Comparison of ENCODE assay signal across 8 cellular contexts in genomic region chr16:30446203-30446595, GRCh38. TPM values are rescaled to one million over a fixed set of nuclear protein-coding genes. Genes with fewer than 3 reads are reported as not detected.
DNase-seq lines count a peak whose midpoint lies in the region; ATAC-seq and TF ChIP-seq lines count a peak whose summit lies in the region.

No MANE protein-coding gene starts in this region.

- H2AFZ ChIP-seq in OCI-LY7 (ENCODE audit: low read length) = peak overlapping the region; percentile 85

- no peak for TF ChIP-seq CTCF in CD8-positive, alpha-beta T cell (IDR thresholded peaks at IDR 0.05)
- TF ChIP-seq CTCF in OCI-LY7 (conservative IDR thresholded peaks at IDR 0.05; ENCODE audit: low read length) = no peak
- no peak for TF ChIP-seq CTCF in endothelial cell (IDR thresholded peaks at IDR 0.05; ENCODE audit: unreplicated experiment)
- no peak for TF ChIP-seq CTCF in osteocyte (IDR thresholded peaks at IDR 0.05)

- peaks cover 22% of the 10 kb centered on the region for H4K20me1 ChIP-seq in OCI-LY7 (ENCODE audit: insufficient read depth, low read length)

- peak overlapping the region; percentile 95 for H3K27ac Mint-ChIP-seq in CD8-positive, alpha-beta T cell
- peak overlapping the region; percentile 81 for H3K27ac Mint-ChIP-seq in endothelial cell (ENCODE audit: unreplicated experiment)
- peak overlapping the region; percentile 87 for H3K27ac Mint-ChIP-seq in osteocyte (ENCODE audit: unreplicated experiment)

- no peak for ATAC-seq in CD8-positive, alpha-beta T cell
- ATAC-seq in HG03045 (IDR thresholded peaks at IDR 0.05; ENCODE audit: unreplicated experiment) (no peak), HG03439 (IDR thresholded peaks at IDR 0.05; ENCODE audit: unreplicated experiment) (no peak)

- POLR2A ChIA-PET in CD8-positive, alpha-beta T cell (lab: Charles Lee) = interaction anchor here (1.0 to 4.1 kb wide), 7 partner anchors 12 to 126 kb away, joined by 3 to 21 read pairs (median 6); partner anchors contain the start of genes DCTPP1, ITGAL and ZNF688
- POLR2A ChIA-PET in OCI-LY7 (lab: Charles Lee) = interaction anchor here (0.6 to 1.6 kb wide), 2 partner anchors 11 to 50 kb away, joined by 3 to 8 read pairs; no protein-coding TSS in a partner anchor

- H3K4me2 ChIP-seq in OCI-LY7 (ENCODE audit: low read length) = peak overlapping the region; percentile 84

- H3K27me3 ChIP-seq in CD8-positive, alpha-beta T cell (ENCODE audit: insufficient read depth, low read length) = no peaks in the 10 kb centered on the region

- peaks cover 18% of the 10 kb centered on the region for H3K36me3 Mint-ChIP-seq in CD8-positive, alpha-beta T cell
- H3K36me3 Mint-ChIP-seq in endothelial cell (ENCODE audit: low read depth, unreplicated experiment) = peaks cover 10% of the 10 kb centered on the region
- peaks cover 19% of the 10 kb centered on the region for H3K36me3 Mint-ChIP-seq in osteocyte (ENCODE audit: unreplicated experiment)

- peaks cover 38% of the 10 kb centered on the region for H3K4me1 ChIP-seq in CD8-positive, alpha-beta T cell (ENCODE audit: insufficient read depth, low read length)
- H3K4me1 ChIP-seq in OCI-LY7 (ENCODE audit: insufficient read depth, low read length, poor library complexity, severe bottlenecking) = peaks cover 42% of the 10 kb centered on the region

- BruUV-seq in OCI-LY7 (replicated peaks; lab: Mats Ljungman, UMichigan) = no TSS peak

- intact Hi-C loops in CD8-positive, alpha-beta T cell (cut with DNase I, micrococcal nuclease) = loop anchor here (5.0 kb wide), 2 partner anchors 61 to 211 kb away; partner anchors contain the start of gene FBRS (in 1 of the 2)
- intact Hi-C loops in OCI-LY7 (cut with micrococcal nuclease; ENCODE audit: unreplicated experiment) = no loop called here

- no peaks in the 10 kb centered on the region for H3K36me3 ChIP-seq in CD8-positive, alpha-beta T cell (ENCODE audit: insufficient read depth, low read length)
- H3K36me3 ChIP-seq in OCI-LY7 (ENCODE audit: insufficient read depth, low read length) = peaks cover 33% of the 10 kb centered on the region

- DNase-seq in CD8-positive, alpha-beta T cell = no peak
- no peak for DNase-seq in OCI-LY7 (ENCODE audit: low spot score)
- no peak for DNase-seq in endothelial cell (ENCODE audit: low spot score)
- DNase-seq in osteocyte (ENCODE audit: extremely low spot score, unreplicated experiment) = no peak
- DNase-seq in KG1 (lab: John Stamatoyannopoulos, UW) = no peak
- DNase-seq in NCI-H524 (lab: John Stamatoyannopoulos, UW) = no peak

- peaks cover 46% of the 10 kb centered on the region for H3K4me1 Mint-ChIP-seq in CD8-positive, alpha-beta T cell (ENCODE audit: low read depth)
- H3K4me1 Mint-ChIP-seq in endothelial cell (ENCODE audit: unreplicated experiment) = peaks cover 18% of the 10 kb centered on the region
- H3K4me1 Mint-ChIP-seq in osteocyte (ENCODE audit: unreplicated experiment) = peaks cover 20% of the 10 kb centered on the region

- no peaks in the 10 kb centered on the region for H3K9me3 Mint-ChIP-seq in CD8-positive, alpha-beta T cell
- H3K9me3 Mint-ChIP-seq in endothelial cell (ENCODE audit: unreplicated experiment) (no peaks in the 10 kb centered on the region), osteocyte (ENCODE audit: unreplicated experiment) (peaks cover 4% of the 10 kb centered on the region)

- H3K9me3 ChIP-seq in CD8-positive, alpha-beta T cell (ENCODE audit: low read length) = no peaks in the 10 kb centered on the region
- H3K9me3 ChIP-seq in OCI-LY7 (ENCODE audit: low read length) = no peaks in the 10 kb centered on the region

- H3K4me3 ChIP-seq in CD8-positive, alpha-beta T cell (ENCODE audit: low read depth, low read length) = peak overlapping the region; percentile 69
- peak overlapping the region; percentile 86 for H3K4me3 ChIP-seq in OCI-LY7 (ENCODE audit: low read depth, low read length, poor library complexity, severe bottlenecking)

- H3K27me3 Mint-ChIP-seq in CD8-positive, alpha-beta T cell (ENCODE audit: low read depth) = no peaks in the 10 kb centered on the region
- peaks cover 8% of the 10 kb centered on the region for H3K27me3 Mint-ChIP-seq in endothelial cell (ENCODE audit: unreplicated experiment)
- H3K27me3 Mint-ChIP-seq in osteocyte (ENCODE audit: unreplicated experiment) = no peaks in the 10 kb centered on the region

- CTCF ChIA-PET in CD8-positive, alpha-beta T cell (lab: Charles Lee) = interaction anchor here (0.6 to 5.3 kb wide), 4 partner anchors 16 to 43 kb away, joined by 3 to 46 read pairs (median 9); partner anchors contain the start of genes DCTPP1 and ITGAL
- CTCF ChIA-PET in OCI-LY7 (lab: Charles Lee; ENCODE audit: unreplicated experiment) = no interaction called here

- peak overlapping the region; percentile 76 for H3K27ac ChIP-seq in CD8-positive, alpha-beta T cell (ENCODE audit: low read depth, low read length)
- H3K27ac ChIP-seq in OCI-LY7 (ENCODE audit: low read depth, low read length, poor library complexity, severe bottlenecking) = peak overlapping the region; percentile 84

- peak overlapping the region; percentile 92 for H3K4me3 Mint-ChIP-seq in CD8-positive, alpha-beta T cell
- H3K4me3 Mint-ChIP-seq in endothelial cell (ENCODE audit: unreplicated experiment) = peak overlapping the region; percentile 92
- peak overlapping the region; percentile 85 for H3K4me3 Mint-ChIP-seq in osteocyte (ENCODE audit: unreplicated experiment)

- H3K79me2 ChIP-seq in OCI-LY7 (ENCODE audit: insufficient read depth, low read depth, low read length) = peaks cover 30% of the 10 kb centered on the region

- no peaks in the 10 kb centered on the region for H3K9me2 ChIP-seq in OCI-LY7 (ENCODE audit: insufficient read depth, low read length)

RNA-seq across cellular contexts. Expression of gene SEPHS2, which starts 0.5 kb away (rescaled TPM):
- 10 to 100 TPM; 22.6 to 24.1 TPM for total RNA-seq in CD8-positive, alpha-beta T cell
- 14.4 and 15.3 TPM in 2 replicates for total RNA-seq in OCI-LY7 (2014; rRNA removed; shearing (Covaris generic))
- total RNA-seq in OCI-LY7 (2022) (59.6 and 64.2 TPM in 2 replicates), endothelial cell (ENCODE audit: unreplicated experiment) (43.1 TPM), osteocyte (41.2 and 42.5 TPM in 2 replicates)

RNA-seq across cellular contexts. Expression of gene DCTPP1, which starts 16.4 kb away (rescaled TPM):
- 1 to 10 TPM; 4.0 to 5.5 TPM for total RNA-seq in CD8-positive, alpha-beta T cell
- total RNA-seq in OCI-LY7 (2014; rRNA removed; shearing (Covaris generic)) = 90.2 and 92.5 TPM in 2 replicates
- total RNA-seq in OCI-LY7 (2022) (80.0 and 93.8 TPM in 2 replicates), endothelial cell (ENCODE audit: unreplicated experiment) (61.1 TPM), osteocyte (26.8 and 30.3 TPM in 2 replicates)

RNA-seq across cellular contexts. Expression of gene ITGAL, which starts 26.3 kb away (rescaled TPM):
- total RNA-seq in CD8-positive, alpha-beta T cell = 100 to 1,000 TPM; 187 to 218 TPM
- 30.7 and 40.2 TPM in 2 replicates for total RNA-seq in OCI-LY7 (2014; rRNA removed; shearing (Covaris generic))
- 125 and 140 TPM in 2 replicates for total RNA-seq in OCI-LY7 (2022)
- not detected for total RNA-seq in endothelial cell (ENCODE audit: unreplicated experiment)
- not detected in 2 replicates for total RNA-seq in osteocyte

RNA-seq across cellular contexts. Expression of gene ZNF771, which starts 38.8 kb away (rescaled TPM):
- total RNA-seq in CD8-positive, alpha-beta T cell = under 1 TPM; 0.87 to 0.92 TPM
- total RNA-seq in OCI-LY7 (2014; rRNA removed; shearing (Covaris generic)) = 6.4 and 11.3 TPM in 2 replicates
- 9.2 and 10.8 TPM in 2 replicates for total RNA-seq in OCI-LY7 (2022)
- 16.3 TPM for total RNA-seq in endothelial cell (ENCODE audit: unreplicated experiment)
- total RNA-seq in osteocyte = 12.6 and 12.7 TPM in 2 replicates

RNA-seq across cellular contexts. Expression of gene ZNF48, which starts 51.0 kb away (rescaled TPM):
- 1 to 10 TPM; 2.3 to 2.4 TPM for total RNA-seq in CD8-positive, alpha-beta T cell
- total RNA-seq in OCI-LY7 (2014; rRNA removed; shearing (Covaris generic)) = 15.7 and 18.8 TPM in 2 replicates
- total RNA-seq in OCI-LY7 (2022) = 16.4 and 17.3 TPM in 2 replicates
- total RNA-seq in endothelial cell (ENCODE audit: unreplicated experiment) = 40.4 TPM
- total RNA-seq in osteocyte = 12.7 and 13.2 TPM in 2 replicates

Comparison
In these comparisons a context has a peak if more than half of its experiments do, and no peak if none do; other contexts are left out.
1. RNA of gene ITGAL, which starts 26.3 kb away (total RNA-seq): 187 to 218 TPM in CD8-positive, alpha-beta T cell and 30.7 to 140 TPM in OCI-LY7; not detected in endothelial cell (single experiment) and not detected in osteocyte; every median in the first group is over 10 times any median in the second.
2. Peak in every context shown above with its lines, with median percentiles within 50 percentile points of each other: H3K27ac Mint-ChIP-seq and H3K4me3 Mint-ChIP-seq.